Comparison of ENCODE assay signal across 23 cellular contexts in the genomic region with DNA sequence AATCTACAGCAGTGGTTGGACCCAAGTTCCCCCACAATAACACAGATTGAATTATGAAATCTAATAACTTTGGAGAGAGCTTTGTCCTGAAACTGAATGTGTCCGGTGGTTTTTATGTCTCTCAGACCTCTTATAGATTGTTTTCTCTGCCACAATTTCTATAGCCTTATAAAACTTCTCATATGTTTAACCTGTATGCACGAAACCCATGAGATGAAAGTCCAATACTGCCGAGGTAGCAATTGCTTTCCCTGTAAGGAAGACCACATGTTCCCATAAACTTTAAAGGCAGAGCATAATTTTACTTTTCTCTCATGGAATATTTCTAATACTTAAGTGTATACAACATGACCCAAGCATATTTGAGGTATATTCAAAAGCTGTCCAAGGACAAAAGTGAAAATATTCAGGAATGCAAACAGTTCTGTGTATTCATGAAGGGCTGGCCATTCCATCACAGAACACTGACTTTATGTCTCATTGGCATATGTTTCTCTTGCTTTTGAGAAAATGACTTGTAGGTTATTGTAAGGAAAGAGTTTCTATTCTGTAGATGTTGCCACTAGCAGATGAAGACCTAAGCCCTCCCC.
DNase-seq lines count a peak whose midpoint lies in the region; ATAC-seq and TF ChIP-seq lines count a peak whose summit lies in the region.
"Had no signal": no experiment of that assay in that cellular context is flagged by ENCODE, and none has a peak within 500 bp of the region (broad histone marks: within the 10 kb centered on the region; RNA-seq: fewer than 3 reads in every experiment).

No MANE protein-coding gene starts in this region.

- H3K23ac ChIP-seq in IMR-90 (ENCODE audit: low read depth, low read length): 0 out of 2 replicates have a peak overlapping the region, but pooled peaks have one; percentile 29

- no peak for TF ChIP-seq RAD21 in IMR-90 (IDR thresholded peaks at IDR 0.05; ENCODE audit: low read length)

- no peak for TF ChIP-seq POLR2A in IMR-90 (IDR thresholded peaks at IDR 0.05; ENCODE audit: low read depth, low read length)

- TF ChIP-seq CTCF in IMR-90 (conservative IDR thresholded peaks at IDR 0.05; ENCODE audit: low read depth, low read length) (no peak), astrocyte of the spinal cord (IDR thresholded peaks at IDR 0.05; ENCODE audit: low read depth, low read length) (no peak)

- H3K27me3 Mint-ChIP-seq in activated T-helper 2 cell treated with anti-CD3 and anti-CD28 coated beads, Interferon-gamma antibody, Interleukin-2, Interleukin-4, amounts not matched to agents 10 μg/mL and 5 μg/mL and 100 μg/mL, durations not matched to agents 14 hours and 24 hours and 36 hours (ENCODE audit: low read depth): no peaks in the 10 kb centered on the region

- no peak overlapping the region for H4K91ac ChIP-seq in IMR-90 (ENCODE audit: insufficient read depth, low read depth, low read length)

- H3K79me1 ChIP-seq in IMR-90 (ENCODE audit: low read depth in 1 of 2, low read length in 2 of 2): no peaks in the 10 kb centered on the region

- H4K5ac ChIP-seq in IMR-90 (ENCODE audit: low read depth, low read length): no peak overlapping the region

- BruUV-seq in IMR-90 (replicated peaks; lab: Mats Ljungman, UMichigan): no TSS peak

- H3K9me3 ChIP-seq in IMR-90 (ENCODE audit: control insufficient read depth, insufficient read depth, low read length): no peaks in the 10 kb centered on the region
- H3K9me3 ChIP-seq: BE2C had no signal

- POLR2A ChIA-PET in IMR-90 (lab: Charles Lee; ENCODE audit: unreplicated experiment): no interaction called here

- H3K4me2 ChIP-seq in IMR-90 (ENCODE audit: low read depth, low read length): peak overlapping the region; percentile 25; the same call in 1 of the 2 replicates

- intact Hi-C loops in IMR-90 (cut with micrococcal nuclease): loop anchor here (5.0 kb wide), 1 partner anchor 95 kb away; a partner anchor contains a TSS
- intact Hi-C loops in activated T-helper 2 cell treated with anti-CD3 and anti-CD28 coated beads, Interferon-gamma antibody, Interleukin-2, Interleukin-4, amounts not matched to agents 10 μg/mL and 5 μg/mL and 100 μg/mL, durations not matched to agents 14 hours and 24 hours and 36 hours (cut with micrococcal nuclease): no loop called here

- 0 out of 2 replicates have a peak overlapping the region, but pooled peaks have one; percentile 37 for H2BK120ac ChIP-seq in IMR-90 (ENCODE audit: low read depth, low read length)

- no peak overlapping the region for H3K4me3 Mint-ChIP-seq in activated T-helper 2 cell treated with anti-CD3 and anti-CD28 coated beads, Interferon-gamma antibody, Interleukin-2, Interleukin-4, amounts not matched to agents 10 μg/mL and 5 μg/mL and 100 μg/mL, durations not matched to agents 14 hours and 24 hours and 36 hours (ENCODE audit: low read depth)
- H3K4me3 Mint-ChIP-seq: CD4-positive, CD25-positive, alpha-beta regulatory T cell had no signal

- no peaks in the 10 kb centered on the region for H3K36me3 Mint-ChIP-seq in activated T-helper 2 cell treated with anti-CD3 and anti-CD28 coated beads, Interferon-gamma antibody, Interleukin-2, Interleukin-4, amounts not matched to agents 10 μg/mL and 5 μg/mL and 100 μg/mL, durations not matched to agents 14 hours and 24 hours and 36 hours (ENCODE audit: low read depth)
- H3K36me3 Mint-ChIP-seq: CD4-positive, CD25-positive, alpha-beta regulatory T cell had no signal

- H2AFZ ChIP-seq in IMR-90 (replicated peaks; ENCODE audit: low read length, poor library complexity): no peak overlapping the region
- H2AFZ ChIP-seq: GM23248 had no signal

- H3K9me1 ChIP-seq in IMR-90 (ENCODE audit: insufficient read depth, low read length): peaks cover 2% of the 10 kb centered on the region; the same call in 1 of the 2 replicates

- dilution Hi-C loops in IMR-90 (cut with HindIII; ENCODE audit: low sequenced_read_pairs, unreplicated experiment): no loop called here

- no peak overlapping the region for H3K56ac ChIP-seq in IMR-90 (ENCODE audit: extremely low read depth, insufficient read depth, low read length)

- H3K4ac ChIP-seq in IMR-90 (ENCODE audit: low read depth, low read length): peak overlapping the region; percentile 50; the same call in 1 of the 2 replicates

- H3K14ac ChIP-seq in IMR-90 (replicated peaks; ENCODE audit: low read depth, low read length): no peak overlapping the region

- 0 out of 2 replicates have a peak overlapping the region, but pooled peaks have one; percentile 20 for H2BK20ac ChIP-seq in IMR-90 (ENCODE audit: low read depth, low read length)

- H2BK15ac ChIP-seq in IMR-90 (ENCODE audit: low read depth, low read length): no peak overlapping the region

- peaks cover 5% of the 10 kb centered on the region for H3K4me1 ChIP-seq in IMR-90 (ENCODE audit: control insufficient read depth, insufficient read depth, low read length)
- H3K4me1 ChIP-seq: HAP-1 had no signal

- H3K9me3 Mint-ChIP-seq in activated T-helper 2 cell treated with anti-CD3 and anti-CD28 coated beads, Interferon-gamma antibody, Interleukin-2, Interleukin-4, amounts not matched to agents 10 μg/mL and 5 μg/mL and 100 μg/mL, durations not matched to agents 14 hours and 24 hours and 36 hours: no peaks in the 10 kb centered on the region

- no peak overlapping the region for H2AK5ac ChIP-seq in IMR-90 (ENCODE audit: low read depth, low read length)

- no peak overlapping the region for H4K8ac ChIP-seq in IMR-90 (ENCODE audit: low read depth in 2 of 2, low read length in 2 of 2)

- CTCF ChIA-PET in IMR-90 (lab: Yijun Ruan, JAX): no interaction called here

- no peaks in the 10 kb centered on the region for H4K20me1 ChIP-seq in IMR-90 (ENCODE audit: insufficient read depth, low read length)

- peaks cover 18% of the 10 kb centered on the region for H3K4me1 Mint-ChIP-seq in activated T-helper 2 cell treated with anti-CD3 and anti-CD28 coated beads, Interferon-gamma antibody, Interleukin-2, Interleukin-4, amounts not matched to agents 10 μg/mL and 5 μg/mL and 100 μg/mL, durations not matched to agents 14 hours and 24 hours and 36 hours (ENCODE audit: low read depth)

- H3K4me3 ChIP-seq in IMR-90 (ENCODE audit: insufficient read depth, low read depth, low read length) (no peak overlapping the region), astrocyte of the spinal cord (ENCODE audit: low read depth, low read length) (no peak overlapping the region)
- H3K4me3 ChIP-seq: GM12878, GM23248, HAP-1 had no signal

- ATAC-seq in IMR-90 (ENCODE audit: low read depth) (peak; percentile 77), HG02610 (IDR thresholded peaks at IDR 0.05; ENCODE audit: unreplicated experiment) (no peak)

- no peak overlapping the region for H3K9ac ChIP-seq in IMR-90 (ENCODE audit: low read depth, low read length)
- H3K9ac ChIP-seq: GM23248 had no signal

- no CpG with 5 or more reads among the region's 3 CpGs for WGBS in IMR-90 (ENCODE audit: extremely low coverage in 2 of 2, insufficient read length in 1 of 2), 2 experiments

- H3K36me3 ChIP-seq in IMR-90 (ENCODE audit: control insufficient read depth, insufficient read depth, low read length): no peaks in the 10 kb centered on the region
- H3K36me3 ChIP-seq: BE2C, HAP-1 had no signal

- no peak overlapping the region for H3K27ac Mint-ChIP-seq in activated T-helper 2 cell treated with anti-CD3 and anti-CD28 coated beads, Interferon-gamma antibody, Interleukin-2, Interleukin-4, amounts not matched to agents 10 μg/mL and 5 μg/mL and 100 μg/mL, durations not matched to agents 14 hours and 24 hours and 36 hours
- H3K27ac Mint-ChIP-seq: CD4-positive, CD25-positive, alpha-beta regulatory T cell had no signal

- H3K27ac ChIP-seq in IMR-90 (ENCODE audit: insufficient read depth, low read length) (peak overlapping the region; percentile 8; the same call in 1 of the 2 replicates), substantia nigra (ENCODE audit: low read depth, low read length, poor library complexity, severe bottlenecking) (no peak overlapping the region)
- H3K27ac ChIP-seq: GM23248 had no signal

- in situ Hi-C loops in IMR-90 (cut with MboI; ENCODE audit: low sequenced_read_pairs) (no loop called here), astrocyte of the spinal cord (cut with HindIII; ENCODE audit: low sequenced_read_pairs) (no loop called here)

- no peaks in the 10 kb centered on the region for H3K27me3 ChIP-seq in IMR-90 (ENCODE audit: control insufficient read depth, insufficient read depth, low read length)
- H3K27me3 ChIP-seq: BE2C had no signal

- H2AK9ac ChIP-seq in IMR-90 (replicated peaks; ENCODE audit: low read depth, low read length, poor library complexity): no peak overlapping the region

- H2BK5ac ChIP-seq in IMR-90 (ENCODE audit: low read depth, low read length, poor library complexity, severe bottlenecking): no peak overlapping the region

- no peak overlapping the region; the same call in 1 of the 2 replicates for H3K18ac ChIP-seq in IMR-90 (ENCODE audit: low read depth, low read length)

- peak; percentile 61 for DNase-seq in IMR-90
- peak; percentile 18 for DNase-seq in astrocyte of the spinal cord (ENCODE audit: low read depth, low spot score)
- peak; percentile 11 for DNase-seq in hepatic stellate cell (ENCODE audit: low spot score)
- DNase-seq in substantia nigra (lab: John Stamatoyannopoulos, UW): no peak
- DNase-seq in DMS 273 (lab: John Stamatoyannopoulos, UW; ENCODE audit: unreplicated experiment): no peak
- no peak for DNase-seq in activated T-helper 2 cell treated with anti-CD3 and anti-CD28 coated beads, Interferon-gamma antibody, Interleukin-2, Interleukin-4, amounts not matched to agents 10 μg/mL and 5 μg/mL and 100 μg/mL, durations not matched to agents 14 hours and 24 hours and 36 hours (ENCODE audit: low spot score)
- DNase-seq: ACHN, BE2C, COR-L47, GF-D8, GM23248, KBM-7, NCI-H1105 treated with DMSO at 0.1 percent for 48 hours, NCI-H1694, NCI-H2227 treated with DMSO at 0.1 percent for 48 hours, NCI-H510A treated with DMSO at 0.1 percent for 48 hours, NCI-H82, OCI-M1, SHP77 treated with DMSO at 0.1 percent for 48 hours had no signal

TF ChIP-seq in IMR-90, 13 proteins besides CTCF, POLR2A, EP300 and RAD21 (continues in another document):
- TF ChIP-seq FOS (IDR thresholded peaks at IDR 0.05; ENCODE audit: low read depth, low read length) (no peak), MXI1 (IDR thresholded peaks at IDR 0.05; ENCODE audit: borderline replicate concordance, low read depth, low read length) (no peak)
- TF ChIP-seq, protein P1, sequence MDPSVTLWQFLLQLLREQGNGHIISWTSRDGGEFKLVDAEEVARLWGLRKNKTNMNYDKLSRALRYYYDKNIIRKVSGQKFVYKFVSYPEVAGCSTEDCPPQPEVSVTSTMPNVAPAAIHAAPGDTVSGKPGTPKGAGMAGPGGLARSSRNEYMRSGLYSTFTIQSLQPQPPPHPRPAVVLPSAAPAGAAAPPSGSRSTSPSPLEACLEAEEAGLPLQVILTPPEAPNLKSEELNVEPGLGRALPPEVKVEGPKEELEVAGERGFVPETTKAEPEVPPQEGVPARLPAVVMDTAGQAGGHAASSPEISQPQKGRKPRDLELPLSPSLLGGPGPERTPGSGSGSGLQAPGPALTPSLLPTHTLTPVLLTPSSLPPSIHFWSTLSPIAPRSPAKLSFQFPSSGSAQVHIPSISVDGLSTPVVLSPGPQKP (IDR thresholded peaks at IDR 0.05; ENCODE audit: borderline replicate concordance, low read depth, low read length): no peak

Comparison
In these comparisons a context has a peak if more than half of its experiments do, and no peak if none do; other contexts are left out.
1. DNase-seq: peak in IMR-90 (single experiment), astrocyte of the spinal cord (single experiment) and hepatic stellate cell (single experiment); none in substantia nigra (0 of 49), DMS 273 (single experiment) and activated T-helper 2 cell treated with anti-CD3 and anti-CD28 coated beads, Interferon-gamma antibody, Interleukin-2, Interleukin-4, amounts not matched to agents 10 μg/mL and 5 μg/mL and 100 μg/mL, durations not matched to agents 14 hours and 24 hours and 36 hours (single experiment).